8 cellular contexts compared by ENCODE assay signal in the genomic region with DNA sequence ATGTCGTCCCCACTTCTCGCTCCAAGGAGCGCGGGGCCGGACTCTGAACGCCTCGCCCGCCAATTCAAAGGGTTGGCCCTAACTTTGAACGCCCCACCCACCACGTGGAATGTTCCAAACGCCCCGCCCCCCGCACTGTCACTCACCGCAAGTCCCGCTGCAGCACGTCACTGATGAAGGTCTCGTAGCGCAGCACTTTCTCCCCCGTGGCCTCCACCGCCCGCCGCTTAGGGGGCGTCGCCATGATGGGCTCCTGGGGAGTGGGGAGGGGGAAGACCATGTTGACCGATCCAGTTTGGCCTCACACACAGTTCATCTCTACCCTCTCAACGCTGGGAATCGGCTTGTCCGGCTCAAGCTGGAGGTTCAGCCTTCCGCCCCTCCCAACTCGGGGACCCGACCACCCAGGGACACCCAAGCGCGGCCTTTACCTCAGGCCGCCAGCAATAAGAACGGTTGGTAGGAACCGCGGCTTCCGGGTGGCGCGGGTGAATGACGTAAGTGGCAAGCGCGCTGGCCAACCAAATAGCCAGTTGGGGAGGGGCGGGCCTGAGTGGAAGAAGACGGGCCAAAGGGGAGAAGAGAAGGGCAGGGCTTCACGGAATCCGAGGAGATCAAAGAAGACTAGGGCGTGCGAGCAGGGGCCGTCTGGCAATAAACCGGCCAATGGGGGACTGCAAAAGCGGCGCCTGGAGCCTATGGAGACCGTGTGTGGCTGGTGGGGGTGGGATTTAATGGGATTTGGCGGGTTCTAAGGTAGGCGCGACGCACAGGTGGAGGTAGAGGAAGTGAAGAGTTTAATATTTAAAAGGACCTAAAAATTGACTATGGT. TPM values are rescaled to one million over a fixed set of nuclear protein-coding genes. Genes with fewer than 3 reads are reported as not detected.
DNase-seq lines count a peak whose midpoint lies in the region; ATAC-seq and TF ChIP-seq lines count a peak whose summit lies in the region.

A gene with protein sequence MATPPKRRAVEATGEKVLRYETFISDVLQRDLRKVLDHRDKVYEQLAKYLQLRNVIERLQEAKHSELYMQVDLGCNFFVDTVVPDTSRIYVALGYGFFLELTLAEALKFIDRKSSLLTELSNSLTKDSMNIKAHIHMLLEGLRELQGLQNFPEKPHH (minus strand): TSS at position 497 of the 832 bp plus-strand sequence. CDS start 253 bp downstream, at position 244.

- H3K4me1 Mint-ChIP-seq in CD8-positive, alpha-beta memory T cell: peaks cover 11 to 28% (median 28%) of the 10 kb centered on the region in 3 donors
- H3K4me1 Mint-ChIP-seq in memory B cell: peaks cover 7% of the 10 kb centered on the region

- TF ChIP-seq CTCF in GM20000 (IDR thresholded peaks at IDR 0.05; ENCODE audit: extremely low read depth, missing control alignments): no peak

- H3K36me3 ChIP-seq in CD8-positive, alpha-beta memory T cell (ENCODE audit: insufficient read depth, low read length): peaks cover 27% of the 10 kb centered on the region
- peaks cover 11% of the 10 kb centered on the region for H3K36me3 ChIP-seq in effector memory CD4-positive, alpha-beta T cell (ENCODE audit: control insufficient read depth, insufficient read depth, low read length)

- peaks cover 16% of the 10 kb centered on the region for H3K4me1 ChIP-seq in CD8-positive, alpha-beta memory T cell (ENCODE audit: insufficient read depth, low read length)
- peaks cover 4% of the 10 kb centered on the region for H3K4me1 ChIP-seq in effector memory CD4-positive, alpha-beta T cell (ENCODE audit: control insufficient read depth, insufficient read depth, low read length, poor library complexity, severe bottlenecking)

- H3K27ac ChIP-seq in CD8-positive, alpha-beta memory T cell (ENCODE audit: low read depth, low read length): peak within 1 kb of the TSS; percentile 98
- H3K27ac ChIP-seq in effector memory CD4-positive, alpha-beta T cell (ENCODE audit: insufficient read depth, low read length, poor library complexity, severe bottlenecking): peak within 1 kb of the TSS; percentile 98

- POLR2A ChIA-PET in CD8-positive, alpha-beta memory T cell (lab: Charles Lee): no interaction called here

- CTCF ChIA-PET in CD8-positive, alpha-beta memory T cell (lab: Charles Lee): no interaction called here

- H3K27me3 Mint-ChIP-seq in CD8-positive, alpha-beta memory T cell: peaks cover 0 to 1% of the 10 kb centered on the region in 2 donors
- H3K27me3 Mint-ChIP-seq in memory B cell: no peaks in the 10 kb centered on the region

- H3K36me3 Mint-ChIP-seq in CD8-positive, alpha-beta memory T cell: peaks cover 0 to 30% (median 3%) of the 10 kb centered on the region in 3 donors
- peaks cover 4% of the 10 kb centered on the region for H3K36me3 Mint-ChIP-seq in memory B cell

- H3K27ac Mint-ChIP-seq in CD8-positive, alpha-beta memory T cell: peak within 1 kb of the TSS; percentile 97 to 100 (median 99)
- H3K27ac Mint-ChIP-seq in memory B cell: peak within 1 kb of the TSS; percentile 97

- H3K9me3 Mint-ChIP-seq in CD8-positive, alpha-beta memory T cell: peaks cover 0 to 1% (median 0%) of the 10 kb centered on the region in 5 donors
- H3K9me3 Mint-ChIP-seq in memory B cell: no peaks in the 10 kb centered on the region

- ATAC-seq in memory B cell (ENCODE audit: low read depth): peak; percentile 77

- H3K4me3 ChIP-seq in CD8-positive, alpha-beta memory T cell (ENCODE audit: low read length): peak within 1 kb of the TSS; percentile 86
- H3K4me3 ChIP-seq in effector memory CD4-positive, alpha-beta T cell (ENCODE audit: insufficient read depth, low read depth, low read length, poor library complexity, severe bottlenecking): peak within 1 kb of the TSS; percentile 72

- H3K4me3 Mint-ChIP-seq in CD8-positive, alpha-beta memory T cell: peak within 1 kb of the TSS; percentile 85 to 94 (median 92)
- peak within 1 kb of the TSS; percentile 86 for H3K4me3 Mint-ChIP-seq in memory B cell

- no peaks in the 10 kb centered on the region for H3K9me3 ChIP-seq in CD8-positive, alpha-beta memory T cell (ENCODE audit: low read length)
- H3K9me3 ChIP-seq in effector memory CD4-positive, alpha-beta T cell (ENCODE audit: control insufficient read depth, low read length): no peaks in the 10 kb centered on the region

- peak; percentile 88 to 95 (median 91) for DNase-seq in CD8-positive, alpha-beta memory T cell
- DNase-seq in GM20000 (ENCODE audit: low spot score) (peak; percentile 82), HT1080 (ENCODE audit: low read depth) (peak; percentile 94), NOMO-1 treated with DMSO at 0.1 percent for 48 hours (lab: John Stamatoyannopoulos, UW; ENCODE audit: unreplicated experiment) (peak; percentile 91), memory B cell (ENCODE audit: low spot score in 2 of 2) (peak; percentile 82 to 87)
- DNase-seq in activated CD8-positive, alpha-beta memory T cell treated with anti-CD3 and anti-CD28 coated beads for 4 hours (ENCODE audit: low read depth in 2 of 2): peak; percentile 80 to 83
- peak; percentile 88 to 92 (median 91) for DNase-seq in effector memory CD4-positive, alpha-beta T cell
- peak; percentile 85 for DNase-seq in stimulated activated CD8-positive, alpha-beta memory T cell treated with anti-CD3 and anti-CD28 coated beads, Interleukin-12 subunit alpha, Interleukin-12 subunit beta, amount 100 ng/mL, for 24 hours (ENCODE audit: extremely low read depth)

- H3K27me3 ChIP-seq in CD8-positive, alpha-beta memory T cell (ENCODE audit: insufficient read depth, low read length, poor library complexity, severe bottlenecking): no peaks in the 10 kb centered on the region
- H3K27me3 ChIP-seq in effector memory CD4-positive, alpha-beta T cell (replicated peaks; ENCODE audit: control insufficient read depth, insufficient read depth, low read length, poor library complexity, severe bottlenecking): no peaks in the 10 kb centered on the region

RNA-seq across cellular contexts. Expression of the gene that starts here (rescaled TPM):
- 100 to 1,000 TPM; 159 to 168 TPM for total RNA-seq in CD8-positive, alpha-beta memory T cell
- 286 TPM for polyA plus RNA-seq in CD8-positive, alpha-beta memory T cell
- total RNA-seq in HT1080 (2014; rRNA removed; shearing (Covaris generic)): 97.9 and 116 TPM in 2 replicates
- polyA plus RNA-seq in HT1080 (2015; cell fraction: cytosol; rRNA removed): 103 and 105 TPM in 2 replicates
- polyA plus RNA-seq in HT1080 (2015; cell fraction: nucleus; rRNA removed): 39.9 and 44.5 TPM in 2 replicates

Comparison
In these comparisons a context has a peak if more than half of its experiments do, and no peak if none do; other contexts are left out.
1. Peak in every context shown above with its lines: DNase-seq, ATAC-seq, H3K4me3 ChIP-seq and H3K27ac ChIP-seq.